In the genomic region with DNA sequence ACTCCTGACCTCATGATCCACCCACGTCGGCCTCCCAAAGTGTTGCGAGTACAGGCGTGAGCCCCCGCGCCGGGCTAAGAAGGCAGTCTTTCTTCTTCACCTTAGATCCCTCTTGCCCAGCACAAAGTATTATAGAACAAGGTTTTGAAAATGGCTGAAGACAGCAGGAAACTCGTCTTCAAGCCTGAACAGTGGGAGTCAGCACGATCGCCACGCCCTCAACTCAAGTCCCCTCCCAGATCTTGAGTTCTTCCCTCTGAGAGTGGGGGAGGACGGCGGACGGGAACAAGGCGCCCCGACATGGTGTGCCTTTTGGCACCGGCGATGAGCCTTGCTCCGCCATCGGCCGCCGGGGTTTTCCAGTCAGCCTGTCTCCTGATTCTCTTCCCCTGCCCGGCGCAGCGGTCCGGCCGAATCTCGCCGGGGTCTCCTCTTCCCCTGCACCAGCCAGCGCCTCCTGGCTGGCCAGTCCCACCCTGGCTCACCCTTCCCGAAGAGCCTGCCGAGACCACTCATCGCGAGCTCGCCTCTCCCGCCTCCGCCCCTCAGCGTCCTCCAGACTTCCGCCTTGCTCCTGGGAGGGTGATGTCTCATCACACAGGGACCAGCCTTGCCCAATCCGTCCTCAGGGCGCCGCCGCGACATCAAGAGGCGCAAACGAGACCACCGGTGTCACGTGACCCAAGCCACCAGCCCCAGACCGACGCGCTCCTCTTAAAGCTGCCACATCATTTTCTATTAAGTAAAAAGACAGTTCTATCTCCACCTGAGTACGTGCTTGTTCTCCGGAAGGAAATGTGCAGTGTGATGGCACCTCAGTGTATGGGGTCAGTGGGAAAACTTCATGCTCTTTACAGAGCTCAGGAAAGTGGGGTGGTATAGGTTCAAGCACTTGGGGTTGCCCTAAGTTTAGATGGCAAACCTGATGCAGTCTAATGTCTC, we compare ENCODE assay signal across 8 cellular contexts. TPM values are rescaled to one million over a fixed set of nuclear protein-coding genes. Genes with fewer than 3 reads are reported as not detected.
DNase-seq lines count a peak whose midpoint lies in the region; ATAC-seq, FAIRE-seq and TF ChIP-seq lines count a peak whose summit lies in the region.

A gene with protein sequence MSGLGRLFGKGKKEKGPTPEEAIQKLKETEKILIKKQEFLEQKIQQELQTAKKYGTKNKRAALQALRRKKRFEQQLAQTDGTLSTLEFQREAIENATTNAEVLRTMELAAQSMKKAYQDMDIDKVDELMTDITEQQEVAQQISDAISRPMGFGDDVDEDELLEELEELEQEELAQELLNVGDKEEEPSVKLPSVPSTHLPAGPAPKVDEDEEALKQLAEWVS (minus strand): TSS at position 565 of the 942 bp plus-strand sequence. CDS start 49 bp downstream, at position 516.

- peak within 1 kb of the TSS; percentile 83; the same call in 1 of the 2 replicates for H3K18ac ChIP-seq in H1 (ENCODE audit: extremely low read depth, low read length)

- H2AK5ac ChIP-seq in H1 (ENCODE audit: low read depth, low read length) = 0 out of 2 replicates have a peak within 1 kb of the TSS, but pooled peaks have one; percentile 5

- peaks cover 8% of the 10 kb centered on the region for H3K23me2 ChIP-seq in H1 (ENCODE audit: low read depth, low read length)

- no peak within 1 kb of the TSS for H2BK15ac ChIP-seq in H1 (ENCODE audit: low read length)

- H3K23ac ChIP-seq in H1 (ENCODE audit: insufficient read length) = no peak within 1 kb of the TSS

- no peak for TF ChIP-seq EP300 in H1 (IDR thresholded peaks at IDR 0.05; ENCODE audit: borderline replicate concordance in 1 of 2, low read depth in 2 of 2, low read length in 2 of 2)

- no peak; a peak in 1 of 4 replicates for TF ChIP-seq RAD21 in H1 (IDR thresholded peaks at IDR 0.05 in 1 of 2, conservative IDR thresholded peaks at IDR 0.05 in 1 of 2; ENCODE audit: low read depth in 2 of 2, low read length in 2 of 2)

- ATAC-seq in GM21367 (IDR thresholded peaks at IDR 0.05; ENCODE audit: unreplicated experiment) = peak; percentile 62
- ATAC-seq in memory B cell (ENCODE audit: low read depth) = peak; percentile 76

- H3K9me3 Mint-ChIP-seq in memory B cell = no peaks in the 10 kb centered on the region

- no peaks in the 10 kb centered on the region for H3K27me3 ChIP-seq in H1 (replicated peaks in 1 of 4; ENCODE audit: control insufficient read depth in 3 of 4, extremely low read depth in 1 of 4, insufficient read depth in 3 of 4, low read length in 3 of 4)

- no peak within 1 kb of the TSS for H3K14ac ChIP-seq in H1 (ENCODE audit: insufficient read length)

- CTCF ChIA-PET in H1 (lab: Charles Lee; ENCODE audit: partially characterized antibody) = interaction anchor here (1.0 to 2.1 kb wide), 9 partner anchors 9 to 119 kb away, joined by 3 to 9 read pairs (median 4); a partner anchor contains a TSS

- peak; percentile 69 for FAIRE-seq in HTR-8/SVneo (lab: Jason Lieb, UNC)
- no peak for FAIRE-seq in H1 (lab: Jason Lieb, UNC)

- H3K4me1 ChIP-seq in H1 (replicated peaks in 1 of 4; ENCODE audit: control insufficient read depth in 3 of 4, insufficient read depth in 4 of 4, low read length in 3 of 4) = peaks cover 0 to 5% (median 2%) of the 10 kb centered on the region in 4 experiments; a peak in 1 of 7 replicates

- H4K91ac ChIP-seq in H1 (replicated peaks; ENCODE audit: insufficient read length, low read length) = no peak within 1 kb of the TSS

- H3K4me2 ChIP-seq in H1 (ENCODE audit: insufficient read depth in 1 of 2, low read depth in 2 of 2, low read length in 2 of 2) = peak within 1 kb of the TSS; percentile 80 to 90

- H3K36me3 ChIP-seq in H1 (ENCODE audit: control insufficient read depth in 2 of 4, insufficient read depth in 4 of 4, low read length in 3 of 4) = peaks cover 12 to 26% (median 24%) of the 10 kb centered on the region in 4 experiments; a peak in 7 of 8 replicates

- TF ChIP-seq CTCF in H1 (IDR thresholded peaks at IDR 0.05; ENCODE audit: control extremely low read depth in 1 of 3, insufficient read depth in 1 of 3, low read depth in 1 of 3, low read length in 3 of 3) = peak in 1 of 3 experiments; percentile 8; a peak in 1 of 4 replicates

- H3K79me2 ChIP-seq in H1 (ENCODE audit: control insufficient read depth in 1 of 2, insufficient read depth in 2 of 2, low read length in 2 of 2) = peaks cover 0 to 3% of the 10 kb centered on the region in 2 experiments; a peak in 1 of 4 replicates

- no peak within 1 kb of the TSS for H2BK20ac ChIP-seq in H1 (ENCODE audit: low read length)

- peak within 1 kb of the TSS; percentile 91 to 98 (median 96) for H3K9ac ChIP-seq in H1 (replicated peaks in 1 of 4; ENCODE audit: extremely low read depth in 1 of 4, low read depth in 3 of 4, low read length in 3 of 4)

- H2AFZ ChIP-seq in H1 (ENCODE audit: low read length) = 0 out of 2 replicates have a peak within 1 kb of the TSS, but pooled peaks have one; percentile 72

- peak; percentile 98 for TF ChIP-seq POLR2A in H1 (IDR thresholded peaks at IDR 0.05; ENCODE audit: control extremely low read depth in 1 of 2, low read depth in 2 of 2, low read length in 2 of 2)

- H2BK120ac ChIP-seq in H1 (replicated peaks; ENCODE audit: low read depth, low read length) = no peak within 1 kb of the TSS

- H3K56ac ChIP-seq in H1 (replicated peaks; ENCODE audit: insufficient read length, low read depth, low read length) = peak within 1 kb of the TSS; percentile 56

- H4K20me1 ChIP-seq in H1 (replicated peaks in 1 of 2; ENCODE audit: control insufficient read depth in 1 of 2, insufficient read depth in 2 of 2, low read length in 2 of 2) = no peaks in the 10 kb centered on the region

- H3K4me1 Mint-ChIP-seq in memory B cell = peaks cover 33% of the 10 kb centered on the region

- peak within 1 kb of the TSS; percentile 99 for H3K27ac Mint-ChIP-seq in memory B cell

- peak within 1 kb of the TSS; percentile 74 for H4K5ac ChIP-seq in H1 (ENCODE audit: insufficient read length, low read depth, low read length)

- peak within 1 kb of the TSS; percentile 97; the same call in 1 of the 2 replicates for H4K8ac ChIP-seq in H1 (ENCODE audit: extremely low read depth, insufficient read depth, low read length)

- POLR2A ChIA-PET in H1 (lab: Charles Lee; ENCODE audit: partially characterized antibody) = interaction anchor here (0.6 to 11.1 kb wide), 31 partner anchors 9 to 217 kb away, joined by 3 to 119 read pairs (median 4); a partner anchor contains a TSS

- H3K4me3 ChIP-seq in H1 (ENCODE audit: extremely low read depth in 1 of 4, insufficient read depth in 2 of 4, low read depth in 3 of 4, low read length in 4 of 4) = peak within 1 kb of the TSS; percentile 68 to 97 (median 92)

- no peak within 1 kb of the TSS for H2BK12ac ChIP-seq in H1 (ENCODE audit: low read depth, low read length)

- peak within 1 kb of the TSS; percentile 95 for H3K4me3 Mint-ChIP-seq in memory B cell

- DNase-seq in COLO829 (ENCODE audit: low spot score) (peak; percentile 98), HTR-8/SVneo (ENCODE audit: insufficient read length, low spot score) (peak; percentile 94), NOMO-1 treated with dmso at 0.1 percent for 144 hours (lab: John Stamatoyannopoulos, UW; ENCODE audit: unreplicated experiment) (peak; percentile 95), H1 (ENCODE audit: low read depth in 1 of 2, low spot score in 2 of 2) (peak; percentile 91 to 94), memory B cell (ENCODE audit: low spot score in 2 of 2) (peak; percentile 85 to 91)
- DNase-seq in activated CD8-positive, alpha-beta memory T cell treated with anti-CD3 and anti-CD28 coated beads for 48 hours (ENCODE audit: low read depth in 2 of 3, low spot score in 2 of 3) = peak; percentile 85 to 91 (median 91)
- peak; percentile 96 for DNase-seq in stimulated activated CD8-positive, alpha-beta memory T cell treated with anti-CD3 and anti-CD28 coated beads, Interleukin-12 subunit alpha, Interleukin-12 subunit beta, amount 100 ng/mL, for 24 hours (ENCODE audit: extremely low read depth)

- H2BK5ac ChIP-seq in H1 (ENCODE audit: low read depth, low read length) = peak within 1 kb of the TSS; percentile 91

- H3K79me1 ChIP-seq in H1 (ENCODE audit: low read depth, low read length) = no peaks in the 10 kb centered on the region

- H3K9me3 ChIP-seq in H1 (ENCODE audit: insufficient read depth in 2 of 2, low read depth in 1 of 2, low read length in 1 of 2) = no peaks in the 10 kb centered on the region

- peak within 1 kb of the TSS; percentile 99 for H3K27ac ChIP-seq in H1 (ENCODE audit: low read depth, low read length)

- no peaks in the 10 kb centered on the region for H3K27me3 Mint-ChIP-seq in memory B cell

- peaks cover 19% of the 10 kb centered on the region for H3K36me3 Mint-ChIP-seq in memory B cell

- 1% methylated on average over 50 of the region's 53 CpGs; no CpG with 5 or more reads in 1 of the 2 experiments for WGBS in H1 (ENCODE audit: extremely low coverage in 1 of 2, insufficient coverage in 1 of 2, insufficient read length in 1 of 2, insufficient replicate concordance in 2 of 2, low coverage in 1 of 2, low lambda C conversion rate in 2 of 2, missing lambda C conversion rate in 1 of 2), 2 experiments

- H3K4ac ChIP-seq in H1 (replicated peaks; ENCODE audit: insufficient read length, low read depth, low read length) = peak within 1 kb of the TSS; percentile 73

TF ChIP-seq in H1, 55 proteins besides CTCF, POLR2A, EP300 and RAD21 (continues in another document):
- TF ChIP-seq TEAD4 (IDR thresholded peaks at IDR 0.05; ENCODE audit: low read depth, low read length) (no peak), MAFK (IDR thresholded peaks at IDR 0.05; ENCODE audit: low read depth, low read length) (no peak)
- TF ChIP-seq, protein P1, sequence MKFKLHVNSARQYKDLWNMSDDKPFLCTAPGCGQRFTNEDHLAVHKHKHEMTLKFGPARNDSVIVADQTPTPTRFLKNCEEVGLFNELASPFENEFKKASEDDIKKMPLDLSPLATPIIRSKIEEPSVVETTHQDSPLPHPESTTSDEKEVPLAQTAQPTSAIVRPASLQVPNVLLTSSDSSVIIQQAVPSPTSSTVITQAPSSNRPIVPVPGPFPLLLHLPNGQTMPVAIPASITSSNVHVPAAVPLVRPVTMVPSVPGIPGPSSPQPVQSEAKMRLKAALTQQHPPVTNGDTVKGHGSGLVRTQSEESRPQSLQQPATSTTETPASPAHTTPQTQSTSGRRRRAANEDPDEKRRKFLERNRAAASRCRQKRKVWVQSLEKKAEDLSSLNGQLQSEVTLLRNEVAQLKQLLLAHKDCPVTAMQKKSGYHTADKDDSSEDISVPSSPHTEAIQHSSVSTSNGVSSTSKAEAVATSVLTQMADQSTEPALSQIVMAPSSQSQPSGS (IDR thresholded peaks at IDR 0.05; ENCODE audit: low read length) = no peak

RNA-seq across cellular contexts. Expression of the gene that starts here (rescaled TPM):
- 32.9 and 36.4 TPM in 2 replicates for total RNA-seq in H1 (2021; fragmentation: NEBNext Ultra II Directional; extraction: Animal tissue kit (Norgen Biotek cat#: 25700))
- polyA plus RNA-seq in H1 (2011; rRNA removed) = 23.4 and 37.6 TPM in 2 replicates
- 60.0 TPM for polyA plus RNA-seq in H1 (2011; cell fraction: cytosol; rRNA removed)
- 10.1 TPM for polyA plus RNA-seq in H1 (2011; cell fraction: nucleus; rRNA removed)
- polyA plus RNA-seq in H1 (2012, experiment 1 of 2) = 63.5 to 76.8 TPM (median 70.2 TPM) in 4 replicates
- polyA plus RNA-seq in H1 (2012, experiment 2 of 2) = 25.7 TPM
- 27.9 TPM for polyA plus RNA-seq in H1 (2013, experiment 1 of 2)
- 29.9 TPM for polyA plus RNA-seq in H1 (2013, experiment 2 of 2)
- polyA minus RNA-seq in H1 (2011; rRNA and poly(A)+ RNA removed) = 14.3 and 25.2 TPM in 2 replicates
- 14.8 TPM for polyA minus RNA-seq in H1 (2011; cell fraction: cytosol; rRNA and poly(A)+ RNA removed)
- polyA minus RNA-seq in H1 (2011; cell fraction: nucleus; rRNA and poly(A)+ RNA removed) = 17.3 TPM

Comparison
In these comparisons a context has a peak if more than half of its experiments do, and no peak if none do; other contexts are left out.
1. Peak in every context shown above with its lines: DNase-seq, ATAC-seq, H3K4me3 ChIP-seq and H3K27ac ChIP-seq.